ENCODE assay signal across 8 cellular contexts in genomic region chr3:152556731-152557254, GRCh38.
A peak's percentile ranks its signal among the peaks of the same experiment; 100 is the strongest.
DNase-seq lines count a peak whose midpoint lies in the region; ATAC-seq and TF ChIP-seq lines count a peak whose summit lies in the region.

No MANE protein-coding gene starts in this region.

- H3K9me3 ChIP-seq in MG63 (peaks cover 11% of the 10 kb centered on the region), heart right ventricle (peaks cover 0 to 6% (median 0%) of the 10 kb centered on the region in 11 donors), subcutaneous abdominal adipose tissue (ENCODE audit: control insufficient read depth in 5 of 5, low read length in 5 of 5) (no peaks in the 10 kb centered on the region)

- intact Hi-C loops in heart right ventricle (cut with DNase I): no loop called here

- H3K4me1 ChIP-seq in heart right ventricle (peaks cover 6 to 47% (median 40%) of the 10 kb centered on the region in 9 donors), subcutaneous abdominal adipose tissue (ENCODE audit: control insufficient read depth in 5 of 5, insufficient read depth in 5 of 5, low read length in 5 of 5) (peaks cover 6 to 42% (median 37%) of the 10 kb centered on the region in 5 donors)

- H3K27me3 ChIP-seq in MG63: no peaks in the 10 kb centered on the region
- H3K27me3 ChIP-seq in heart right ventricle: no peaks in the 10 kb centered on the region
- H3K27me3 ChIP-seq in subcutaneous abdominal adipose tissue (ENCODE audit: control insufficient read depth in 5 of 5, insufficient read depth in 4 of 5, low read length in 5 of 5): no peaks in the 10 kb centered on the region

- DNase-seq in AG10803 (ENCODE audit: low read depth) (peak; percentile 30), MG63 (peak; percentile 64), heart right ventricle (peak in 1 of 2 donors; percentile 58), GDM1 (lab: John Stamatoyannopoulos, UW) (no peak), medulla oblongata (ENCODE audit: extremely low spot score) (no peak)
- DNase-seq in stimulated activated CD4-positive, alpha-beta T cell treated with anti-CD3 and anti-CD28 coated beads, Interleukin-4, amount 100 ng/mL, for 4 hours: no peak

- peak overlapping the region in 1 of 5 donors; percentile 0 for H3K9ac ChIP-seq in subcutaneous abdominal adipose tissue (ENCODE audit: low read length in 5 of 5)

- H3K4me3 ChIP-seq in AG10803 (ENCODE audit: low read length) (no peak overlapping the region), MG63 (no peak overlapping the region), heart right ventricle (no peak overlapping the region), subcutaneous abdominal adipose tissue (ENCODE audit: low read depth in 1 of 5, low read length in 5 of 5) (no peak overlapping the region)

- H3K27ac ChIP-seq in heart right ventricle: peak overlapping the region; percentile 78 to 96 (median 81)
- peak overlapping the region; percentile 92 for H3K27ac ChIP-seq in subcutaneous abdominal adipose tissue (ENCODE audit: low read depth, low read length)

- TF ChIP-seq CTCF in AG10803 (conservative IDR thresholded peaks at IDR 0.05; ENCODE audit: low read length) (no peak), heart right ventricle (IDR thresholded peaks at IDR 0.05) (no peak)

- H3K36me3 ChIP-seq in MG63: no peaks in the 10 kb centered on the region
- no peaks in the 10 kb centered on the region for H3K36me3 ChIP-seq in heart right ventricle
- H3K36me3 ChIP-seq in subcutaneous abdominal adipose tissue (ENCODE audit: control insufficient read depth in 5 of 5, insufficient read depth in 5 of 5, low read length in 5 of 5): no peaks in the 10 kb centered on the region

- ATAC-seq in GM21526 (IDR thresholded peaks at IDR 0.05; ENCODE audit: low FRiP score, unreplicated experiment) (peak; percentile 67), heart right ventricle (peak; percentile 83 to 97 (median 90))

Comparison
In these comparisons a context has a peak if more than half of its experiments do, and no peak if none do; other contexts are left out.
1. DNase-seq: peak in AG10803 (single experiment) and MG63 (single experiment); none in GDM1 (single experiment), stimulated activated CD4-positive, alpha-beta T cell treated with anti-CD3 and anti-CD28 coated beads, Interleukin-4, amount 100 ng/mL, for 4 hours (0 of 2) and medulla oblongata (single experiment).